ENCODE assay signal across 1 cellular context in genomic region chr22:23838686-23839468, GRCh38.
A peak's percentile ranks its signal among the peaks of the same experiment; 100 is the strongest.
TF ChIP-seq lines count a peak whose summit lies in the region.

Gene DERL3 (minus strand): TSS chr22:23839006. CDS start chr22:23838987, 19 bp downstream.

TF ChIP-seq in K562, 482 proteins besides CTCF, POLR2A, EP300 and RAD21 (continued from another document and continues in another):
- TF ChIP-seq ZBTB40 (IDR thresholded peaks at IDR 0.05) (0 out of 2 replicates have a peak, but pooled peaks have one; percentile 16), ZBTB40 (CRISPR knock-in tag; IDR thresholded peaks at IDR 0.05) (no peak), ZZZ3 (IDR thresholded peaks at IDR 0.05) (no peak), BMI1 (IDR thresholded peaks at IDR 0.05; ENCODE audit: low read length) (peak; percentile 72), TFAM (CRISPR knock-in tag; conservative IDR thresholded peaks at IDR 0.05) (no peak), SPI1 (IDR thresholded peaks at IDR 0.05; ENCODE audit: borderline replicate concordance, low read depth, low read length) (peak; percentile 67; the same call in 1 of the 2 replicates), TCF3 (CRISPR knock-in tag; IDR thresholded peaks at IDR 0.05) (no peak), FOXM1 (IDR thresholded peaks at IDR 0.05; ENCODE audit: low read depth) (peak; percentile 40; the same call in 1 of the 2 replicates), FOXM1 (CRISPR knock-in tag; IDR thresholded peaks at IDR 0.05; ENCODE audit: low read depth) (no peak), SMAD4 (CRISPR knock-in tag; conservative IDR thresholded peaks at IDR 0.05) (0 out of 2 replicates have a peak, but pooled peaks have one; percentile 18), ZNF133 (CRISPR knock-in tag; IDR thresholded peaks at IDR 0.05) (no peak), PURB (CRISPR knock-in tag; IDR thresholded peaks at IDR 0.05; ENCODE audit: low read depth) (no peak), MNT (conservative IDR thresholded peaks at IDR 0.05) (peak; percentile 100), RAD51 (IDR thresholded peaks at IDR 0.05; ENCODE audit: borderline replicate concordance, low read depth) (peak; percentile 84), CHCHD3 (CRISPR knock-in tag; IDR thresholded peaks at IDR 0.05) (no peak), SNIP1 (IDR thresholded peaks at IDR 0.05; ENCODE audit: low read depth) (no peak), TEAD4 (IDR thresholded peaks at IDR 0.05; ENCODE audit: low read length) (no peak), TEAD4 (CRISPR knock-in tag; IDR thresholded peaks at IDR 0.05; ENCODE audit: borderline replicate concordance) (no peak), ZNF449 (CRISPR knock-in tag; IDR thresholded peaks at IDR 0.05) (no peak), ARNT (IDR thresholded peaks at IDR 0.05) (no peak), ZNF184 (CRISPR knock-in tag; IDR thresholded peaks at IDR 0.05) (no peak), ZNF699 (CRISPR knock-in tag; IDR thresholded peaks at IDR 0.05; ENCODE audit: insufficient replicate concordance) (no peak), ZNF511 (CRISPR knock-in tag; IDR thresholded peaks at IDR 0.05) (peak; percentile 86), SRSF9 (IDR thresholded peaks at IDR 0.05; ENCODE audit: borderline replicate concordance, low read depth, low read length) (no peak), ZNF274 (IDR thresholded peaks at IDR 0.05; ENCODE audit: borderline replicate concordance, low read depth, low read length) (no peak), GTF2E2 (tag; IDR thresholded peaks at IDR 0.05) (no peak), BRD9 (IDR thresholded peaks at IDR 0.05; ENCODE audit: low read depth, partially characterized antibody) (no peak), JUN (IDR thresholded peaks at IDR 0.05; ENCODE audit: borderline replicate concordance, low read depth, low read length) (no peak), JUN (CRISPR knock-in tag; IDR thresholded peaks at IDR 0.05; ENCODE audit: borderline replicate concordance) (no peak), LCOR (CRISPR knock-in tag; IDR thresholded peaks at IDR 0.05) (peak; percentile 92), ASH1L (IDR thresholded peaks at IDR 0.05; ENCODE audit: borderline replicate concordance, low read depth, partially characterized antibody) (peak; percentile 91), HDAC3 (IDR thresholded peaks at IDR 0.05; ENCODE audit: borderline replicate concordance, partially characterized antibody) (no peak), ZNF124 (CRISPR knock-in tag; IDR thresholded peaks at IDR 0.05) (no peak), RREB1 (CRISPR knock-in tag; IDR thresholded peaks at IDR 0.05) (no peak), THAP7 (CRISPR knock-in tag; IDR thresholded peaks at IDR 0.05) (no peak), ZNF354B (CRISPR knock-in tag; IDR thresholded peaks at IDR 0.05) (no peak), SAP30 (IDR thresholded peaks at IDR 0.05; ENCODE audit: borderline replicate concordance, insufficient read depth, low read depth, low read length, poor library complexity, severe bottlenecking) (peak; percentile 96), E2F5 (CRISPR knock-in tag; IDR thresholded peaks at IDR 0.05) (peak; percentile 59; the same call in 1 of the 2 replicates), PTTG1 (tag; IDR thresholded peaks at IDR 0.05; ENCODE audit: low read depth) (no peak), NFIC (IDR thresholded peaks at IDR 0.05) (no peak), MCM7 (IDR thresholded peaks at IDR 0.05) (no peak), GATA2 (CRISPR knock-in tag; IDR thresholded peaks at IDR 0.05) (no peak), FOS (IDR thresholded peaks at IDR 0.05; ENCODE audit: extremely low read depth, insufficient read length) (peak; percentile 87), ELF2 (CRISPR knock-in tag; IDR thresholded peaks at IDR 0.05) (no peak), RBM15 (IDR thresholded peaks at IDR 0.05; ENCODE audit: insufficient read depth, low read length) (no peak), SIN3A (IDR thresholded peaks at IDR 0.05; ENCODE audit: borderline replicate concordance in 2 of 2, control insufficient read depth in 1 of 2, low read depth in 2 of 2, low read length in 2 of 2) (peak; percentile 64 to 90; a peak in 2 of 4 replicates), SETDB1 (IDR thresholded peaks at IDR 0.05; ENCODE audit: low read length) (no peak), NCOA4 (IDR thresholded peaks at IDR 0.05; ENCODE audit: partially characterized antibody) (no peak), GTF2F1 (IDR thresholded peaks at IDR 0.05; ENCODE audit: low read depth, low read length) (no peak), ZNF263 (CRISPR knock-in tag; IDR thresholded peaks at IDR 0.05; ENCODE audit: borderline replicate concordance) (peak; percentile 76; the same call in 1 of the 2 replicates)
